In genomic region chr17:21551081-21551881, GRCh38 we compare ENCODE assay signal across 8 cellular contexts.
A peak's percentile ranks its signal among the peaks of the same experiment; 100 is the strongest.
DNase-seq lines count a peak whose midpoint lies in the region; ATAC-seq, FAIRE-seq and TF ChIP-seq lines count a peak whose summit lies in the region.

No MANE protein-coding gene starts in this region.

- no peak for FAIRE-seq in HepG2 (lab: Jason Lieb, UNC)

- peaks cover 25% of the 10 kb centered on the region for H3K27me3 Mint-ChIP-seq in Caco-2 (ENCODE audit: insufficient read depth, unreplicated experiment)
- H3K27me3 Mint-ChIP-seq in activated CD4-positive, alpha-beta T cell treated with anti-CD3 and anti-CD28 coated beads, Interleukin-2, amount 10 ng/mL, durations not matched to agents 7 days and 5 days, result peaks cover 18% of the 10 kb centered on the region

- intact Hi-C loops in Caco-2 (cut with micrococcal nuclease; ENCODE audit: unreplicated experiment) (no loop called here), HepG2 (cut with micrococcal nuclease; ENCODE audit: unreplicated experiment) (no loop called here)

- H3K27me3 ChIP-seq in Caco-2 (replicated peaks; ENCODE audit: control insufficient read depth, insufficient read depth, low read length), result no peaks in the 10 kb centered on the region
- H3K27me3 ChIP-seq in HepG2 (ENCODE audit: control insufficient read depth in 1 of 2, insufficient read depth in 2 of 2, low read length in 2 of 2), result no peaks in the 10 kb centered on the region

- in situ Hi-C loops in HepG2 (cut with HindIII; ENCODE audit: extremely low pct_ligation_motif_present, low pct_unique_long_range_greater_than_20kb), result no loop called here

- H3K36me3 Mint-ChIP-seq in Caco-2 (ENCODE audit: insufficient read depth, unreplicated experiment), result peaks cover 4% of the 10 kb centered on the region
- H3K36me3 Mint-ChIP-seq in activated CD4-positive, alpha-beta T cell treated with anti-CD3 and anti-CD28 coated beads, Interleukin-2, amount 10 ng/mL, durations not matched to agents 7 days and 5 days (ENCODE audit: low read depth), result peaks cover 5% of the 10 kb centered on the region

- no peak for TF ChIP-seq RAD21 in HepG2 (CRISPR knock-in tag; IDR thresholded peaks at IDR 0.05)

- DNase-seq in Caco-2, result peak; percentile 77 to 84
- peak; percentile 38 to 78 for DNase-seq in NCI-H446 (lab: John Stamatoyannopoulos, UW)
- DNase-seq in activated CD4-positive, alpha-beta T cell treated with anti-CD3 and anti-CD28 coated beads, Interleukin-2, amount 10 ng/mL, durations not matched to agents 7 days and 5 days, result peak; percentile 75
- peak; percentile 82 for DNase-seq in dedifferentiated amniotic fluid mesenchymal stem cell (ENCODE audit: extremely low spot score)
- DNase-seq in HepG2 (ENCODE audit: low spot score), result peak; percentile 62
- DNase-seq in stimulated activated CD4-positive, alpha-beta T cell treated with anti-CD3 and anti-CD28 coated beads, Interleukin-2, amount 100 ng/mL, for 24 hours, result peak; percentile 81 to 83
- no peak for DNase-seq in GM19240 (ENCODE audit: insufficient read length, low spot score)

- H3K4me1 Mint-ChIP-seq in Caco-2 (ENCODE audit: low read depth, unreplicated experiment), result peaks cover 7% of the 10 kb centered on the region
- peaks cover 29% of the 10 kb centered on the region for H3K4me1 Mint-ChIP-seq in activated CD4-positive, alpha-beta T cell treated with anti-CD3 and anti-CD28 coated beads, Interleukin-2, amount 10 ng/mL, durations not matched to agents 7 days and 5 days

- TF ChIP-seq CTCF in Caco-2 (IDR thresholded peaks at IDR 0.05; ENCODE audit: insufficient read depth in 1 of 2, low read depth in 1 of 2, low read length in 1 of 2, severe bottlenecking in 1 of 2, unreplicated experiment in 1 of 2) (no peak), HEK293 (tag by site-specific recombination; IDR thresholded peaks at IDR 0.05) (no peak), HepG2 (CRISPR knock-in tag; IDR thresholded peaks at IDR 0.05) (no peak)

- H3K27ac Mint-ChIP-seq in Caco-2 (ENCODE audit: unreplicated experiment), result no peak overlapping the region
- peak overlapping the region; percentile 38 for H3K27ac Mint-ChIP-seq in activated CD4-positive, alpha-beta T cell treated with anti-CD3 and anti-CD28 coated beads, Interleukin-2, amount 10 ng/mL, durations not matched to agents 7 days and 5 days

- CTCF ChIA-PET in Caco-2 (lab: Charles Lee), result interaction anchor here (0.7 to 1.9 kb wide), 2 partner anchors 38 to 94 kb away, joined by 3 to 6 read pairs; no protein-coding TSS in a partner anchor
- CTCF ChIA-PET in HEK293 (lab: Yijun Ruan, JAX), result interaction anchor here (0.6 kb wide), 1 partner anchor 99 kb away, joined by 3 read pairs; no protein-coding TSS in a partner anchor
- CTCF ChIA-PET in activated CD4-positive, alpha-beta T cell treated with anti-CD3 and anti-CD28 coated beads, Interleukin-2, amount 10 ng/mL, durations not matched to agents 7 days and 5 days (lab: Charles Lee), result interaction anchor here (1.8 kb wide), 1 partner anchor 94 kb away, joined by 9 read pairs; no protein-coding TSS in a partner anchor
- CTCF ChIA-PET in HepG2 (lab: Yijun Ruan, JAX; ENCODE audit: low intra/inter-chr PET ratio, low total read pairs), result no interaction called here

- peak overlapping the region; percentile 96 for H3K4me2 ChIP-seq in HepG2 (ENCODE audit: low read depth, low read length)

- H3K9me3 ChIP-seq in Caco-2, result no peaks in the 10 kb centered on the region
- no peaks in the 10 kb centered on the region for H3K9me3 ChIP-seq in HEK293 (ENCODE audit: control insufficient read depth, insufficient read depth, low read depth, low read length)
- H3K9me3 ChIP-seq in HepG2 (ENCODE audit: low read length), result no peaks in the 10 kb centered on the region

- no peaks in the 10 kb centered on the region for H3K9me3 Mint-ChIP-seq in Caco-2 (ENCODE audit: unreplicated experiment)
- peaks cover 11% of the 10 kb centered on the region for H3K9me3 Mint-ChIP-seq in activated CD4-positive, alpha-beta T cell treated with anti-CD3 and anti-CD28 coated beads, Interleukin-2, amount 10 ng/mL, durations not matched to agents 7 days and 5 days

- H3K36me3 ChIP-seq in Caco-2 (ENCODE audit: control insufficient read depth, insufficient read depth, low read length), result no peaks in the 10 kb centered on the region
- peaks cover 9 to 21% of the 10 kb centered on the region in 2 experiments; a peak in 2 of 3 replicates for H3K36me3 ChIP-seq in HEK293 (ENCODE audit: control insufficient read depth in 2 of 2, insufficient read depth in 1 of 2, low read length in 2 of 2)
- 0 out of 5 replicates have a peak, but pooled peaks cover 0 to 2% of the 10 kb centered on the region in 2 experiments for H3K36me3 ChIP-seq in HepG2 (replicated peaks in 1 of 2; ENCODE audit: control insufficient read depth in 1 of 2, insufficient read depth in 2 of 2, low read length in 2 of 2)

- H3K4me3 Mint-ChIP-seq in Caco-2 (ENCODE audit: unreplicated experiment), result peak overlapping the region; percentile 93
- peak overlapping the region; percentile 79 for H3K4me3 Mint-ChIP-seq in activated CD4-positive, alpha-beta T cell treated with anti-CD3 and anti-CD28 coated beads, Interleukin-2, amount 10 ng/mL, durations not matched to agents 7 days and 5 days

- H3K27ac ChIP-seq in HEK293 (ENCODE audit: extremely low read depth, low read depth, low read length) (peak overlapping the region; percentile 90), HepG2 (ENCODE audit: extremely low read length, insufficient read depth, low read length) (peak overlapping the region; percentile 30)

- H3K4me3 ChIP-seq in Caco-2 (ENCODE audit: low read depth, low read length) (peak overlapping the region; percentile 56), HEK293 (ENCODE audit: low read depth, low read length) (peak overlapping the region; percentile 78), HepG2 (replicated peaks in 1 of 3; ENCODE audit: insufficient read depth in 1 of 3, low read depth in 2 of 3, low read length in 3 of 3) (peak overlapping the region; percentile 52 to 84 (median 77))

- peaks cover 6% of the 10 kb centered on the region for H3K79me2 ChIP-seq in HepG2 (ENCODE audit: insufficient read depth, low read length)

- peak; percentile 69 to 76 for TF ChIP-seq POLR2A in HepG2 (IDR thresholded peaks at IDR 0.05; ENCODE audit: insufficient read depth in 1 of 2, low read depth in 2 of 2, low read length in 2 of 2)

- no TSS peak for BruUV-seq in Caco-2 (replicated peaks; lab: Mats Ljungman, UMichigan)
- TSS peak; percentile 61 for BruUV-seq in HepG2 (replicated peaks; lab: Mats Ljungman, UMichigan)

- under 1% methylated on average over 32 of the region's 75 CpGs for WGBS in HepG2 (ENCODE audit: low lambda C conversion rate)

- ATAC-seq in HepG2, result peak; percentile 98

- H3K9ac ChIP-seq in HepG2 (ENCODE audit: insufficient read depth, low read depth, low read length), result peak overlapping the region; percentile 66

- H3K4me1 ChIP-seq in Caco-2, result 0 out of 2 replicates have a peak, but pooled peaks cover 6% of the 10 kb centered on the region
- peaks cover 11% of the 10 kb centered on the region; the same call in 1 of the 2 replicates for H3K4me1 ChIP-seq in HEK293 (ENCODE audit: control insufficient read depth, insufficient read depth, low read length)
- H3K4me1 ChIP-seq in HepG2 (ENCODE audit: insufficient read depth, low read length), result peaks cover 29% of the 10 kb centered on the region

- H4K20me1 ChIP-seq in HepG2 (ENCODE audit: insufficient read depth, low read length), result peaks cover 7% of the 10 kb centered on the region; the same call in 1 of the 2 replicates

- TF ChIP-seq EP300 in HepG2 (IDR thresholded peaks at IDR 0.05; ENCODE audit: low read depth in 2 of 2, low read length in 2 of 2) (no peak), HepG2 (CRISPR knock-in tag; IDR thresholded peaks at IDR 0.05; ENCODE audit: borderline replicate concordance) (no peak)

- H2AFZ ChIP-seq in HepG2 (ENCODE audit: low read length), result no peak overlapping the region

- POLR2A ChIA-PET in Caco-2 (lab: Charles Lee), result interaction anchor here (0.6 kb wide), 2 partner anchors 93 to 508 kb away, joined by 4 to 7 read pairs; partner anchors contain the start of gene USP22
- POLR2A ChIA-PET in HEK293 (lab: Yijun Ruan, JAX), result interaction anchor here (0.8 to 2.2 kb wide), 8 partner anchors 9 to 265 kb away, joined by 3 to 6 read pairs (median 4); no protein-coding TSS in a partner anchor
- POLR2A ChIA-PET in activated CD4-positive, alpha-beta T cell treated with anti-CD3 and anti-CD28 coated beads, Interleukin-2, amount 10 ng/mL, durations not matched to agents 7 days and 5 days (lab: Charles Lee), result interaction anchor here (0.6 kb wide), 1 partner anchor 353 kb away, joined by 5 read pairs; no protein-coding TSS in a partner anchor
- POLR2A ChIA-PET in HepG2 (lab: Yijun Ruan, JAX), result interaction anchor here (0.8 to 1.2 kb wide), 5 partner anchors 9 to 508 kb away, joined by 3 to 4 read pairs (median 4); partner anchors contain the start of gene USP22

TF ChIP-seq in HEK293, 187 proteins besides CTCF, POLR2A, EP300 and RAD21 (continues in another document):
- TF ChIP-seq ZNF292 (tag by site-specific recombination; IDR thresholded peaks at IDR 0.05; ENCODE audit: borderline replicate concordance, low read depth), result no peak
- no peak for TF ChIP-seq ZNF184 (tag by site-specific recombination; IDR thresholded peaks at IDR 0.05)
- no peak for TF ChIP-seq ZNF529 (tag by site-specific recombination; IDR thresholded peaks at IDR 0.05; ENCODE audit: insufficient replicate concordance)
- TF ChIP-seq ZBTB1 (tag by site-specific recombination; IDR thresholded peaks at IDR 0.05), result no peak; the same call in 1 of the 2 replicates
- no peak for TF ChIP-seq ZNF658 (tag by site-specific recombination; IDR thresholded peaks at IDR 0.05)
- TF ChIP-seq MEIS1 (CRISPR knock-in tag; IDR thresholded peaks at IDR 0.05; ENCODE audit: borderline replicate concordance), result no peak
- TF ChIP-seq ZNF211 (tag by site-specific recombination; IDR thresholded peaks at IDR 0.05; ENCODE audit: low read depth), result no peak
- no peak for TF ChIP-seq ZNF354C (tag by site-specific recombination; IDR thresholded peaks at IDR 0.05; ENCODE audit: borderline replicate concordance, low read depth)
- no peak for TF ChIP-seq ZNF664 (tag by site-specific recombination; IDR thresholded peaks at IDR 0.05)

TF ChIP-seq in HepG2, 621 proteins besides CTCF, POLR2A, EP300 and RAD21 (continues in another document):
- peak; percentile 80 for TF ChIP-seq ZNF883 (CRISPR knock-in tag; IDR thresholded peaks at IDR 0.05; ENCODE audit: not compliant biosample characterization)
- 0 out of 2 replicates have a peak, but pooled peaks have one; percentile 71 for TF ChIP-seq ZNF839 (CRISPR knock-in tag; IDR thresholded peaks at IDR 0.05; ENCODE audit: borderline replicate concordance)
